20 cellular contexts compared by ENCODE assay signal in genomic region chr17:60631119-60631518, GRCh38.
A peak's percentile ranks its signal among the peaks of the same experiment; 100 is the strongest.
DNase-seq lines count a peak whose midpoint lies in the region.
"Had no signal": no experiment of that assay in that cellular context is flagged by ENCODE, and none has a peak within 500 bp of the region (broad histone marks: within the 10 kb centered on the region; RNA-seq: fewer than 3 reads in every experiment).

No MANE protein-coding gene starts in this region.

- no peak overlapping the region for H3K4me3 Mint-ChIP-seq in dendritic cell treated with granulocyte-macrophage colony-stimulating factor and Interleukin-4, amounts not matched to agents 40 ng/mL and 50 ng/mL, for 4 days
- H3K4me3 Mint-ChIP-seq: immature natural killer cell had no signal

- H3K4me3 ChIP-seq in SK-N-MC: no peak overlapping the region
- H3K4me3 ChIP-seq in rectal smooth muscle tissue (ENCODE audit: low read length): no peak overlapping the region
- H3K4me3 ChIP-seq: BLaER1 treated with 17β-estradiol and CSF1 and Interleukin-3, amounts not matched to agents 10 nM and 100 nM; body of pancreas; esophagus muscularis mucosa; sigmoid colon; testis had no signal

- H3K9me3 ChIP-seq in SK-N-MC (ENCODE audit: low read depth, low read length): no peaks in the 10 kb centered on the region
- H3K9me3 ChIP-seq: BLaER1 treated with 17β-estradiol and CSF1 and Interleukin-3, amounts not matched to agents 10 nM and 100 nM; body of pancreas; esophagus muscularis mucosa; sigmoid colon; testis had no signal

- H3K27ac Mint-ChIP-seq in dendritic cell treated with granulocyte-macrophage colony-stimulating factor and Interleukin-4, amounts not matched to agents 40 ng/mL and 50 ng/mL, for 4 days: peak overlapping the region; percentile 61

- H3K27me3 ChIP-seq in rectal smooth muscle tissue (ENCODE audit: control insufficient read depth, insufficient read depth, low read length): no peaks in the 10 kb centered on the region
- H3K27me3 ChIP-seq: BLaER1 treated with 17β-estradiol and CSF1 and Interleukin-3, amounts not matched to agents 10 nM and 100 nM; body of pancreas; esophagus muscularis mucosa; sigmoid colon; testis had no signal

- H3K27ac ChIP-seq in SK-N-MC: peak overlapping the region; percentile 22; the same call in 1 of the 2 replicates
- H3K27ac ChIP-seq in rectal smooth muscle tissue (ENCODE audit: low read depth, low read length): peak overlapping the region; percentile 51
- H3K27ac ChIP-seq: body of pancreas, esophagus muscularis mucosa, WERI-Rb-1 had no signal

- H3K36me3 ChIP-seq in SK-N-MC (ENCODE audit: insufficient read depth, low read length) (peaks cover 9% of the 10 kb centered on the region), rectal smooth muscle tissue (ENCODE audit: control insufficient read depth, insufficient read depth, low read length) (peaks cover 6% of the 10 kb centered on the region)

- no peaks in the 10 kb centered on the region for H3K4me1 ChIP-seq in rectal smooth muscle tissue (ENCODE audit: control insufficient read depth, insufficient read depth, low read length)
- H3K4me1 ChIP-seq: body of pancreas, testis had no signal

- no peaks in the 10 kb centered on the region for H3K4me1 Mint-ChIP-seq in dendritic cell treated with granulocyte-macrophage colony-stimulating factor and Interleukin-4, amounts not matched to agents 40 ng/mL and 50 ng/mL, for 4 days (ENCODE audit: low read depth)

- peak; percentile 16 for DNase-seq in EH (ENCODE audit: low read depth)
- DNase-seq in SK-N-MC (ENCODE audit: low read depth, low spot score): no peak
- no peak for DNase-seq in 8988T
- no peak for DNase-seq in activated effector memory CD4-positive, alpha-beta T cell treated with anti-CD3 and anti-CD28 coated beads, Interleukin-2, amount 50 U/mL, for 16 hours
- DNase-seq in DMS153 (lab: John Stamatoyannopoulos, UW): no peak
- DNase-seq: activated gamma-delta T cell treated with Interleukin-2 at 50 U/mL for 16 hours, body of pancreas, glutamatergic neuron, immature natural killer cell, NCI-H1048, NCI-H2171, NCI-H774, sigmoid colon, SW 1271, testis, WERI-Rb-1 had no signal

- no peaks in the 10 kb centered on the region for H3K9me3 Mint-ChIP-seq in dendritic cell treated with granulocyte-macrophage colony-stimulating factor and Interleukin-4, amounts not matched to agents 40 ng/mL and 50 ng/mL, for 4 days
- H3K9me3 Mint-ChIP-seq: immature natural killer cell had no signal

- peaks cover 55% of the 10 kb centered on the region for H3K36me3 Mint-ChIP-seq in dendritic cell treated with granulocyte-macrophage colony-stimulating factor and Interleukin-4, amounts not matched to agents 40 ng/mL and 50 ng/mL, for 4 days (ENCODE audit: low read depth)

- intact Hi-C loops in dendritic cell treated with granulocyte-macrophage colony-stimulating factor and Interleukin-4, amounts not matched to agents 40 ng/mL and 50 ng/mL, for 4 days (cut with micrococcal nuclease): loop anchor here (10.0 kb wide), 2 partner anchors 56 to 156 kb away; no protein-coding TSS in a partner anchor

- no peaks in the 10 kb centered on the region for H3K27me3 Mint-ChIP-seq in dendritic cell treated with granulocyte-macrophage colony-stimulating factor and Interleukin-4, amounts not matched to agents 40 ng/mL and 50 ng/mL, for 4 days

- no peak overlapping the region for H3K9ac ChIP-seq in SK-N-MC (ENCODE audit: insufficient read length)
- no peak overlapping the region for H3K9ac ChIP-seq in rectal smooth muscle tissue (ENCODE audit: low read length)
- H3K9ac ChIP-seq: BLaER1 treated with 17β-estradiol and CSF1 and Interleukin-3, amounts not matched to agents 10 nM and 100 nM had no signal
